Comparison of ENCODE assay signal across 10 cellular contexts in the genomic region with DNA sequence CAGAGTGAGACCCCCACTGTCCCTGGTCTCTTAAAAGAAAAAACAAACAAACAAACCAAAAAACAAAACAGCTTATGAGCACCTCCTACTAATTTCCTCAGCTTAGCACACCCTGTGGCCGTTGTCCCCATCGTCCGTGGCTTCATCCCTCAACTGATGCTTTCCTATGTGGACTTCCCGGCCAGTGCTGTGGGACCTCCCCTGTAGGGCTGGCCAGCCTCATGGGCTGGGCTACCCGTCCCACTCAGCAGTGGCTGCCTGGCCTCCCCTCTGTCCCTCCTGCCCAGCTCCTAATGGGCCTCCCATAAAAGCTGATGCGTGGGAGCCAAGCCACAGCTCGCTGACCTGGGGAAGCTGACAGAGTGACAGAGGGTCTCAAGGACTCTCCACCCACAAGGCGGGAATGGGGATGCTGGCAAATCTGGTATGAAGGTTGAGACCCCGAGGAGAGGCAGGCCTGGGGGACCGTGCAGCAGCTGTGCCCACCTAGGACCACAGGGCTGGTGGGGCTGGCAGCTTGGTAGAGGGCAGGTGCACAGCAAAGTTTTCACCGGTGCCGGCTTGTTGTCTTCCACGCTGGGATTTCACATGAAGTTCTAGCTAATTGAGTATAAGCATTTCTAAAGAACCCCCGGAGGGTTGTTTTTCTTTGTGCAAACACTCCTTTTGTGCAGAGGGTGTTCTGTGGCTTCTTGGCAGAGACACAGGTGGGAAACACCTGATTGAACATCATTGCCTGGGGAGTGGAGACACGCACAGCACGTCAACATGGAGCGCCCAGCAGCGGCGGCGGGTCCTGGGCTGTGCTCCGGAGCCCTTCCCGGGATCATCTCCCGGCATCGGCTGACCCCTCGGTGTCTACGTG.
"Had no signal": no experiment of that assay in that cellular context is flagged by ENCODE, and none has a peak within 500 bp of the region (broad histone marks: within the 10 kb centered on the region; RNA-seq: fewer than 3 reads in every experiment).

No MANE protein-coding gene starts in this region.

- DNase-seq: activated CD4-positive, alpha-beta T cell treated with anti-CD3 and anti-CD28 coated beads, Interleukin-2, amount 10 ng/mL, durations not matched to agents 7 days and 5 days; activated CD8-positive, alpha-beta T cell treated with anti-CD3 and anti-CD28 coated beads, Interleukin-2, amount 10 ng/mL, durations not matched to agents 7 days and 5 days; activated T-cell treated with anti-CD3 and anti-CD28 coated beads, Interleukin-2, amount 50 U/mL, for 24 hours; adrenal gland; effector CD4-positive, alpha-beta T cell; esophagus squamous epithelium; stimulated activated naive B cell treated with anti-CD40 and anti-IgM and Interleukin-4, amounts not matched to agents 10 μg/mL and 1 μg/mL and 100 μg/mL, for 72 hours; T1000 had no signal

- ATAC-seq: activated CD4-positive, CD25-positive, alpha-beta regulatory T cell treated with anti-CD3 and anti-CD28 coated beads, Interleukin-2, amount 50 U/mL, for 24 hours; activated CD8-positive, alpha-beta T cell treated with anti-CD3 and anti-CD28 coated beads, Interleukin-2, amount 10 ng/mL, durations not matched to agents 7 days and 5 days; activated naive CD4-positive, alpha-beta T cell treated with anti-CD3 and anti-CD28 coated beads, Interleukin-2, amount 50 U/mL, for 72 hours; stimulated activated naive B cell treated with anti-CD40 and anti-IgM and Interleukin-4, amounts not matched to agents 10 μg/mL and 1 μg/mL and 100 μg/mL, for 72 hours had no signal
